ENCODE assay signal across 17 cellular contexts in the genomic region with DNA sequence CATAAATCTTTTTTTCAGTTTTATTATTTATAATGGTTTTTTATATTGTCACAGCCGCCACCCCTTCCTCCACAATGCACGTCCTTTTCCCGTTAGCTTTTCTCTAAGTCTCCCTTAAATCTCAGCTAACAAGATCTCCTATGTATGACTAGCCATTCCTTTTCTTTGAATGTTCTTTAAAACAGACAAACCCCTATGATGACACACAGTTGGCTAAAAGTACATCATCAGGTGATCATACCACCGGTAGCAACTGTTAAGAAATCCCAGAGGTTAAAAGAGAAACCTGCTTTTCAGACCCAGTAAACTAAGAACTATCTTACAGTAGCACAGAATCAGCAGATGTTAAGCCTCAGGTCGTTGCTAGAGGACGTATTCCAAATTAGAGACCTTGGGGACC.
"Had no signal": no experiment of that assay in that cellular context is flagged by ENCODE, and none has a peak within 500 bp of the region (broad histone marks: within the 10 kb centered on the region; RNA-seq: fewer than 3 reads in every experiment).

No MANE protein-coding gene starts in this region.

- H3K4me3 Mint-ChIP-seq: activated CD8-positive, alpha-beta memory T cell treated with anti-CD3 and anti-CD28 coated beads, Interleukin-2, amount 10 ng/mL, durations not matched to agents 7 days and 5 days; activated naive CD4-positive, alpha-beta T cell treated with anti-CD3 and anti-CD28 coated beads for 36 hours; memory B cell; naive thymus-derived CD8-positive, alpha-beta T cell; stimulated activated naive B cell treated with anti-CD40 and anti-IgM and Interleukin-4, amounts not matched to agents 10 μg/mL and 1 μg/mL and 100 μg/mL, for 72 hours; T-helper 2 cell treated with Interferon-gamma antibody and Interleukin-4, amounts not matched to agents 5 μg/mL and 100 μg/mL, for 36 hours had no signal

- H3K36me3 Mint-ChIP-seq: activated CD8-positive, alpha-beta memory T cell treated with anti-CD3 and anti-CD28 coated beads, Interleukin-2, amount 10 ng/mL, durations not matched to agents 7 days and 5 days; memory B cell; naive thymus-derived CD8-positive, alpha-beta T cell; stimulated activated naive B cell treated with anti-CD40 and anti-IgM and Interleukin-4, amounts not matched to agents 10 μg/mL and 1 μg/mL and 100 μg/mL, for 72 hours had no signal

- H3K9me3 Mint-ChIP-seq: activated naive CD4-positive, alpha-beta T cell treated with anti-CD3 and anti-CD28 coated beads for 36 hours; activated T-helper 2 cell treated with anti-CD3 and anti-CD28 coated beads, Interferon-gamma antibody, Interleukin-2, Interleukin-4, amounts not matched to agents 10 μg/mL and 5 μg/mL and 100 μg/mL, durations not matched to agents 14 hours and 24 hours and 36 hours; stimulated activated naive B cell treated with anti-CD40 and anti-IgM and Interleukin-4, amounts not matched to agents 10 μg/mL and 1 μg/mL and 100 μg/mL, for 72 hours; T-helper 2 cell treated with Interferon-gamma antibody and Interleukin-4, amounts not matched to agents 5 μg/mL and 100 μg/mL, for 36 hours had no signal

- DNase-seq: activated CD4-positive, alpha-beta T cell treated with anti-CD3 and anti-CD28 coated beads, Interleukin-2, amount 50 U/mL, for 48 hours; activated CD4-positive, CD25-positive, alpha-beta regulatory T cell treated with anti-CD3 and anti-CD28 coated beads, Interleukin-2, amount 50 U/mL, for 72 hours; activated CD8-positive, alpha-beta memory T cell treated with anti-CD3 and anti-CD28 coated beads, Interleukin-2, amount 10 ng/mL, durations not matched to agents 7 days and 5 days; activated naive CD4-positive, alpha-beta T cell treated with anti-CD3 and anti-CD28 coated beads for 36 hours; activated T-cell treated with anti-CD3 and anti-CD28 coated beads, Interleukin-2, amount 50 U/mL, for 1 hour; erythroblast; kidney; left ventricle myocardium inferior; naive thymus-derived CD8-positive, alpha-beta T cell; posterior cingulate gyrus; stimulated activated naive B cell treated with anti-CD40 and anti-IgM and Interleukin-4, amounts not matched to agents 10 μg/mL and 1 μg/mL and 100 μg/mL, for 72 hours; tibial artery had no signal

- H3K27ac ChIP-seq: ascending aorta, hepatocyte, left ventricle myocardium inferior, tibial artery had no signal

- ATAC-seq: activated CD8-positive, alpha-beta memory T cell treated with anti-CD3 and anti-CD28 coated beads, Interleukin-2, amount 10 ng/mL, durations not matched to agents 7 days and 5 days; naive thymus-derived CD8-positive, alpha-beta T cell; stimulated activated naive B cell treated with anti-CD40 and anti-IgM and Interleukin-4, amounts not matched to agents 10 μg/mL and 1 μg/mL and 100 μg/mL, for 72 hours had no signal

- H3K27me3 ChIP-seq: ascending aorta, hepatocyte, tibial artery had no signal

- H3K27ac Mint-ChIP-seq: activated CD8-positive, alpha-beta memory T cell treated with anti-CD3 and anti-CD28 coated beads, Interleukin-2, amount 10 ng/mL, durations not matched to agents 7 days and 5 days; activated naive CD4-positive, alpha-beta T cell treated with anti-CD3 and anti-CD28 coated beads for 36 hours; activated T-helper 2 cell treated with anti-CD3 and anti-CD28 coated beads, Interferon-gamma antibody, Interleukin-2, Interleukin-4, amounts not matched to agents 10 μg/mL and 5 μg/mL and 100 μg/mL, durations not matched to agents 14 hours and 24 hours and 36 hours; memory B cell; naive thymus-derived CD8-positive, alpha-beta T cell; stimulated activated naive B cell treated with anti-CD40 and anti-IgM and Interleukin-4, amounts not matched to agents 10 μg/mL and 1 μg/mL and 100 μg/mL, for 72 hours; T-helper 2 cell treated with Interferon-gamma antibody and Interleukin-4, amounts not matched to agents 5 μg/mL and 100 μg/mL, for 36 hours had no signal

- H3K4me1 ChIP-seq: ascending aorta, left ventricle myocardium inferior, tibial artery had no signal

- H3K4me1 Mint-ChIP-seq: activated CD8-positive, alpha-beta memory T cell treated with anti-CD3 and anti-CD28 coated beads, Interleukin-2, amount 10 ng/mL, durations not matched to agents 7 days and 5 days; naive thymus-derived CD8-positive, alpha-beta T cell; stimulated activated naive B cell treated with anti-CD40 and anti-IgM and Interleukin-4, amounts not matched to agents 10 μg/mL and 1 μg/mL and 100 μg/mL, for 72 hours had no signal
